In genomic region chr10:11757452-11757819, GRCh38 we compare ENCODE assay signal across 1 cellular context.
TF ChIP-seq lines count a peak whose summit lies in the region.

No MANE protein-coding gene starts in this region.

TF ChIP-seq in K562, 482 proteins besides CTCF, POLR2A, EP300 and RAD21 (continued from another document and continues in another):
- TF ChIP-seq, protein P1, sequence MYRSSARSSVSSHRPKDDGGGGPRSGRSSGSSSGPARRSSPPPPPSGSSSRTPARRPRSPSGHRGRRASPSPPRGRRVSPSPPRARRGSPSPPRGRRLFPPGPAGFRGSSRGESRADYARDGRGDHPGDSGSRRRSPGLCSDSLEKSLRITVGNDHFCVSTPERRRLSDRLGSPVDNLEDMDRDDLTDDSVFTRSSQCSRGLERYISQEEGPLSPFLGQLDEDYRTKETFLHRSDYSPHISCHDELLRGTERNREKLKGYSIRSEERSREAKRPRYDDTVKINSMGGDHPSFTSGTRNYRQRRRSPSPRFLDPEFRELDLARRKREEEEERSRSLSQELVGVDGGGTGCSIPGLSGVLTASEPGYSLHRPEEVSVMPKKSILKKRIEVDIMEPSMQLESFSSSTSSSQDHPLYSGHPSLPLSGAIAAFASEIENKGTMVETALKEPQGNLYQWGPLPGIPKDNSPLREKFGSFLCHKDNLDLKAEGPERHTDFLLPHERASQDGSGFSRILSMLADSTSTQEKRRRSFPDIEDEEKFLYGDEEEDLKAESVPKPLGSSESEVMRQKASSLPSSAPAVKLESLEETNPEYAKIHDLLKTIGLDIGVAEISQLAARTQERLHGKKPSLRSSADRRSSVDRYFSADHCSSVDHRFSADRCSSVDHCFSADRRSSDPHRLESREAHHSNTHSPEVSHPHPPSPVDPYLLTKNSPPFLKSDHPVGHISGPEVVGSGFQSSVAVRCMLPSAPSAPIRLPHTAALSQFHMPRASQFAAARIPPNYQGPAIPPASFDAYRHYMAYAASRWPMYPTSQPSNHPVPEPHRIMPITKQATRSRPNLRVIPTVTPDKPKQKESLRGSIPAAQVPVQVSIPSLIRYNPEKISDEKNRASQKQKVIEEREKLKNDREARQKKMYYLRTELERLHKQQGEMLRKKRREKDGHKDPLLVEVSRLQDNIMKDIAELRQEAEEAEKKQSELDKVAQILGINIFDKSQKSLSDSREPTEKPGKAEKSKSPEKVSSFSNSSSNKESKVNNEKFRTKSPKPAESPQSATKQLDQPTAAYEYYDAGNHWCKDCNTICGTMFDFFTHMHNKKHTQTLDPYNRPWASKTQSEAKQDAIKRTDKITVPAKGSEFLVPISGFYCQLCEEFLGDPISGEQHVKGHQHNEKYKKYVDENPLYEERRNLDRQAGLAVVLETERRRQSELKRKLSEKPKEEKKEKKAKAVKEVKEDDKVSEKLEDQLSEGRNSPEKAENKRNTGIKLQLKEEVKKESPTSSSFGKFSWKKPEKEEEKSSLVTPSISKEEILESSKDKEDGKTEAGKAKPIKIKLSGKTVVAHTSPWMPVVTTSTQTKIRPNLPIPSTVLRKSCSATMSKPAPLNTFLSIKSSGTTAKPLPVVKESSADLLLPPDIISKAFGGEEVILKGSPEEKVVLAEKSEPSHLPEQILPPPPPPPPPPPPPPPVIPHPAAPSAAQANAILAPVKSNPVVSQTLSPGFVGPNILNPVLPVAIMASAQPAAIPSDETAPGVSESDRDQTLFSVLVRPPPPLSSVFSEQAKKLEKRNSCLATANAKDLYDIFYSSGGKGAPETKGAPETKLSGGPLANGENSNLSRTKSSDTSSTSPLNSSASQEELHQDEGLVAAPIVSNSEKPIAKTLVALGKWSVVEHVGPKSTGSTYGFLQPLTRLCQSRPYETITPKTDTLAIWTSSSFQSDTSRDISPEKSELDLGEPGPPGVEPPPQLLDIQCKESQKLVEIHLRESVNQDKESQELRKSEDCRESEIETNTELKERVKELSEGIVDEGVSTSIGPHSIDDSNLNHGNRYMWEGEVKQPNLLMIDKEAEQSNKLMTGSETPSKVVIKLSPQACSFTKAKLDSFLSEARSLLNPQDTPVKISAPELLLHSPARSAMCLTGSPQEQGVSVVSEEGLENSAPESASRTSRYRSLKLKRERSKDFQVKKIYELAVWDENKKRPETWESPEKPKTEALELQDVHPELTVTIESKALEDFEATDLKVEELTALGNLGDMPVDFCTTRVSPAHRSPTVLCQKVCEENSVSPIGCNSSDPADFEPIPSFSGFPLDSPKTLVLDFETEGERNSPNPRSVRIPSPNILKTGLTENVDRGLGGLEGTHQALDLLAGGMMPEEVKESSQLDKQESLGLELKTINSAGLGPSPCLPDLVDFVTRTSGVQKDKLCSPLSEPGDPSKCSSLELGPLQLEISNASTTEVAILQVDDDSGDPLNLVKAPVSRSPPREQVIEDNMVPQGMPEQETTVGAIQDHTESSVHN (IDR thresholded peaks at IDR 0.05; ENCODE audit: borderline replicate concordance in 1 of 2, low read depth in 1 of 2): peak in 1 of 2 experiments; percentile 79; a peak in 2 of 4 replicates
- no peak for TF ChIP-seq ZNF740 (CRISPR knock-in tag; IDR thresholded peaks at IDR 0.05)
- TF ChIP-seq ZNF740 (tag; IDR thresholded peaks at IDR 0.05): no peak
- no peak for TF ChIP-seq RUNX1 (IDR thresholded peaks at IDR 0.05; ENCODE audit: low read depth)
- no peak for TF ChIP-seq RAD51 (IDR thresholded peaks at IDR 0.05; ENCODE audit: borderline replicate concordance, low read depth)
- TF ChIP-seq ZKSCAN8 (CRISPR knock-in tag; IDR thresholded peaks at IDR 0.05): no peak
- no peak for TF ChIP-seq BRCA1 (IDR thresholded peaks at IDR 0.05)
- TF ChIP-seq BRCA1 (CRISPR knock-in tag; IDR thresholded peaks at IDR 0.05): no peak
- peak; percentile 95 for TF ChIP-seq FOXA3 (CRISPR knock-in tag; conservative IDR thresholded peaks at IDR 0.05 in 1 of 2, IDR thresholded peaks at IDR 0.05 in 1 of 2)
- peak; percentile 97 for TF ChIP-seq NFIC (IDR thresholded peaks at IDR 0.05)
- TF ChIP-seq MTA2 (IDR thresholded peaks at IDR 0.05; ENCODE audit: low read depth): no peak
- no peak for TF ChIP-seq SMAD2 (IDR thresholded peaks at IDR 0.05; ENCODE audit: low read depth, low read length)
- 0 out of 2 replicates have a peak, but pooled peaks have one; percentile 32 for TF ChIP-seq PML (IDR thresholded peaks at IDR 0.05; ENCODE audit: low read length)
- TF ChIP-seq RBM39 (optimal IDR thresholded peaks at IDR 0.05; ENCODE audit: low read depth, low read length): no peak
- no peak for TF ChIP-seq ZNF584 (CRISPR knock-in tag; IDR thresholded peaks at IDR 0.05; ENCODE audit: low read depth)
- no peak for TF ChIP-seq NFATC3 (IDR thresholded peaks at IDR 0.05)
- no peak for TF ChIP-seq SIX5 (IDR thresholded peaks at IDR 0.05; ENCODE audit: borderline replicate concordance in 1 of 2, insufficient read depth in 1 of 2, low read depth in 1 of 2, low read length in 2 of 2)
- no peak for TF ChIP-seq CBX3 (IDR thresholded peaks at IDR 0.05; ENCODE audit: borderline replicate concordance in 1 of 2, low read length in 2 of 2)
- TF ChIP-seq ZNF717 (CRISPR knock-in tag; IDR thresholded peaks at IDR 0.05): no peak
- no peak for TF ChIP-seq SETDB1 (IDR thresholded peaks at IDR 0.05; ENCODE audit: low read length)
- TF ChIP-seq POLR2AphosphoS2 (IDR thresholded peaks at IDR 0.05; ENCODE audit: low read length): no peak
- TF ChIP-seq ZBTB8A (IDR thresholded peaks at IDR 0.05; ENCODE audit: partially characterized antibody): no peak
- TF ChIP-seq, protein P2, sequence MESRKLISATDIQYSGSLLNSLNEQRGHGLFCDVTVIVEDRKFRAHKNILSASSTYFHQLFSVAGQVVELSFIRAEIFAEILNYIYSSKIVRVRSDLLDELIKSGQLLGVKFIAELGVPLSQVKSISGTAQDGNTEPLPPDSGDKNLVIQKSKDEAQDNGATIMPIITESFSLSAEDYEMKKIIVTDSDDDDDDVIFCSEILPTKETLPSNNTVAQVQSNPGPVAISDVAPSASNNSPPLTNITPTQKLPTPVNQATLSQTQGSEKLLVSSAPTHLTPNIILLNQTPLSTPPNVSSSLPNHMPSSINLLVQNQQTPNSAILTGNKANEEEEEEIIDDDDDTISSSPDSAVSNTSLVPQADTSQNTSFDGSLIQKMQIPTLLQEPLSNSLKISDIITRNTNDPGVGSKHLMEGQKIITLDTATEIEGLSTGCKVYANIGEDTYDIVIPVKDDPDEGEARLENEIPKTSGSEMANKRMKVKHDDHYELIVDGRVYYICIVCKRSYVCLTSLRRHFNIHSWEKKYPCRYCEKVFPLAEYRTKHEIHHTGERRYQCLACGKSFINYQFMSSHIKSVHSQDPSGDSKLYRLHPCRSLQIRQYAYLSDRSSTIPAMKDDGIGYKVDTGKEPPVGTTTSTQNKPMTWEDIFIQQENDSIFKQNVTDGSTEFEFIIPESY (CRISPR knock-in tag; IDR thresholded peaks at IDR 0.05): no peak
- TF ChIP-seq JUNB (CRISPR knock-in tag; conservative IDR thresholded peaks at IDR 0.05): no peak
- TF ChIP-seq MAFK (IDR thresholded peaks at IDR 0.05; ENCODE audit: low read length): peak; percentile 60
- no peak for TF ChIP-seq FOXO4 (CRISPR knock-in tag; IDR thresholded peaks at IDR 0.05)
- TF ChIP-seq ZBTB1 (CRISPR knock-in tag; IDR thresholded peaks at IDR 0.05; ENCODE audit: borderline replicate concordance, low read depth): no peak
- TF ChIP-seq, protein P3, sequence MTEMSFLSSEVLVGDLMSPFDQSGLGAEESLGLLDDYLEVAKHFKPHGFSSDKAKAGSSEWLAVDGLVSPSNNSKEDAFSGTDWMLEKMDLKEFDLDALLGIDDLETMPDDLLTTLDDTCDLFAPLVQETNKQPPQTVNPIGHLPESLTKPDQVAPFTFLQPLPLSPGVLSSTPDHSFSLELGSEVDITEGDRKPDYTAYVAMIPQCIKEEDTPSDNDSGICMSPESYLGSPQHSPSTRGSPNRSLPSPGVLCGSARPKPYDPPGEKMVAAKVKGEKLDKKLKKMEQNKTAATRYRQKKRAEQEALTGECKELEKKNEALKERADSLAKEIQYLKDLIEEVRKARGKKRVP (CRISPR knock-in tag; IDR thresholded peaks at IDR 0.05): no peak
- no peak; the same call in 1 of the 2 replicates for TF ChIP-seq MTA1 (IDR thresholded peaks at IDR 0.05; ENCODE audit: borderline replicate concordance)
- TF ChIP-seq ZNF592 (IDR thresholded peaks at IDR 0.05): no peak
- no peak for TF ChIP-seq MEF2A (IDR thresholded peaks at IDR 0.05; ENCODE audit: control insufficient read depth, low read depth, low read length)
- TF ChIP-seq NR2C2 (CRISPR knock-in tag; IDR thresholded peaks at IDR 0.05): no peak
- peak; percentile 84 for TF ChIP-seq NR2C2 (tag; IDR thresholded peaks at IDR 0.05)
- no peak for TF ChIP-seq MCM3 (IDR thresholded peaks at IDR 0.05)
- no peak for TF ChIP-seq EGR1 (conservative IDR thresholded peaks at IDR 0.05)
- TF ChIP-seq ZNF24 (IDR thresholded peaks at IDR 0.05): no peak
- peak; percentile 79; the same call in 1 of the 2 replicates for TF ChIP-seq PHF21A (IDR thresholded peaks at IDR 0.05; ENCODE audit: borderline replicate concordance, low read depth)
